ENCODE assay signal across 8 cellular contexts in genomic region chr7:23597908-23598224, GRCh38. TPM values are rescaled to one million over a fixed set of nuclear protein-coding genes. Genes with fewer than 3 reads are reported as not detected.
DNase-seq lines count a peak whose midpoint lies in the region; ATAC-seq and TF ChIP-seq lines count a peak whose summit lies in the region.

No MANE protein-coding gene starts in this region.

- no peaks in the 10 kb centered on the region for H3K79me2 ChIP-seq in SU-DHL-6 (ENCODE audit: insufficient read depth, low read length)

- TF ChIP-seq CTCF in SU-DHL-6 (IDR thresholded peaks at IDR 0.05; ENCODE audit: insufficient read depth, low read length, poor library complexity, severe bottlenecking): no peak
- no peak for TF ChIP-seq CTCF in fibroblast of the aortic adventitia (IDR thresholded peaks at IDR 0.05; ENCODE audit: insufficient read depth, low read length)
- no peak for TF ChIP-seq CTCF in prostate gland (IDR thresholded peaks at IDR 0.05)

- H3F3A ChIP-seq in SU-DHL-6 (ENCODE audit: insufficient read depth): peaks cover 5% of the 10 kb centered on the region; the same call in 1 of the 2 replicates

- H3K27me3 ChIP-seq in BLaER1 treated with 17β-estradiol and CSF1 and Interleukin-3, amounts not matched to agents 10 nM and 100 nM: no peaks in the 10 kb centered on the region; a peak in 1 of 22 replicates
- H3K27me3 ChIP-seq in SU-DHL-6 (ENCODE audit: low read length): no peaks in the 10 kb centered on the region
- no peaks in the 10 kb centered on the region for H3K27me3 ChIP-seq in prostate gland (replicated peaks; ENCODE audit: insufficient read depth)

- peaks cover 0 to 7% (median 0%) of the 10 kb centered on the region in 11 experiments; a peak in 2 of 22 replicates for H3K9me3 ChIP-seq in BLaER1 treated with 17β-estradiol and CSF1 and Interleukin-3, amounts not matched to agents 10 nM and 100 nM (replicated peaks in 1 of 11)
- H3K9me3 ChIP-seq in SU-DHL-6 (ENCODE audit: insufficient read depth, low read length) (no peaks in the 10 kb centered on the region), prostate gland (no peaks in the 10 kb centered on the region)

- H3K4me3 ChIP-seq in BLaER1 treated with 17β-estradiol and CSF1 and Interleukin-3, amounts not matched to agents 10 nM and 100 nM: peak overlapping the region; percentile 68 to 89 (median 80)
- peak overlapping the region; percentile 68 for H3K4me3 ChIP-seq in SU-DHL-6 (ENCODE audit: insufficient read depth, low read length, poor library complexity, severe bottlenecking)
- H3K4me3 ChIP-seq in fibroblast of the aortic adventitia (ENCODE audit: low read depth, low read length): peak overlapping the region; percentile 88
- H3K4me3 ChIP-seq in prostate gland: peak overlapping the region; percentile 81 to 82

- 0% methylated on average over 7 of the region's 7 CpGs for WGBS in prostate gland

- peak; percentile 2 for ATAC-seq in GM21825 (IDR thresholded peaks at IDR 0.05; ENCODE audit: unreplicated experiment)

- peaks cover 0 to 33% (median 0%) of the 10 kb centered on the region in 11 experiments; a peak in 6 of 22 replicates for H4K20me1 ChIP-seq in BLaER1 treated with 17β-estradiol and CSF1 and Interleukin-3, amounts not matched to agents 10 nM and 100 nM
- H4K20me1 ChIP-seq in SU-DHL-6 (ENCODE audit: low read depth, low read length): no peaks in the 10 kb centered on the region

- peak overlapping the region; percentile 62 to 87 (median 79); a peak in 21 of 22 replicates for H3K27ac ChIP-seq in BLaER1 treated with 17β-estradiol and CSF1 and Interleukin-3, amounts not matched to agents 10 nM and 100 nM
- H3K27ac ChIP-seq in SU-DHL-6 (ENCODE audit: low read depth, low read length) (no peak overlapping the region), prostate gland (peak overlapping the region; percentile 93 to 95)

- H3K9ac ChIP-seq in BLaER1 treated with 17β-estradiol and CSF1 and Interleukin-3, amounts not matched to agents 10 nM and 100 nM: peak overlapping the region; percentile 77 to 89 (median 85)
- H3K9ac ChIP-seq in SU-DHL-6 (ENCODE audit: low read length): peak overlapping the region; percentile 67

- intact Hi-C loops in prostate gland (cut with DNase I): loop anchor here (2.0 kb wide), 1 partner anchor 83 kb away; the partner anchor contains the start of gene FAM221A

- peak overlapping the region; percentile 95 for H2AFZ ChIP-seq in SU-DHL-6 (ENCODE audit: low read depth, low read length, severe bottlenecking)

- H3K4me2 ChIP-seq in BLaER1 treated with 17β-estradiol and CSF1 and Interleukin-3, amounts not matched to agents 10 nM and 100 nM: peak overlapping the region; percentile 76 to 89 (median 81)
- peak overlapping the region; percentile 61 for H3K4me2 ChIP-seq in SU-DHL-6 (ENCODE audit: low read depth, low read length, poor library complexity, severe bottlenecking)

- H3K9me2 ChIP-seq in SU-DHL-6 (replicated peaks; ENCODE audit: insufficient read depth, low read length): no peaks in the 10 kb centered on the region

- DNase-seq in fibroblast of the aortic adventitia (ENCODE audit: low read depth): no peak
- no peak for DNase-seq in prostate gland (ENCODE audit: low spot score)
- no peak for DNase-seq in globus pallidus (ENCODE audit: low spot score)
- no peak for DNase-seq in cortex of kidney (lab: John Stamatoyannopoulos, UW)
- DNase-seq in OCI-M2 (lab: John Stamatoyannopoulos, UW; ENCODE audit: unreplicated experiment): no peak

- peaks cover 0 to 6% (median 0%) of the 10 kb centered on the region in 11 experiments; a peak in 2 of 22 replicates for H3K36me3 ChIP-seq in BLaER1 treated with 17β-estradiol and CSF1 and Interleukin-3, amounts not matched to agents 10 nM and 100 nM
- no peaks in the 10 kb centered on the region for H3K36me3 ChIP-seq in SU-DHL-6 (ENCODE audit: low read length)
- no peaks in the 10 kb centered on the region for H3K36me3 ChIP-seq in prostate gland

- no peak for TF ChIP-seq POLR2A in prostate gland (IDR thresholded peaks at IDR 0.05)

- H3K4me1 ChIP-seq in BLaER1 treated with 17β-estradiol and CSF1 and Interleukin-3, amounts not matched to agents 10 nM and 100 nM: peaks cover 24 to 52% (median 31%) of the 10 kb centered on the region in 10 experiments
- H3K4me1 ChIP-seq in prostate gland (replicated peaks): no peaks in the 10 kb centered on the region

RNA-seq across cellular contexts. Expression of gene CCDC126, which starts 0.7 kb away (rescaled TPM):
- total RNA-seq in fibroblast of the aortic adventitia (ENCODE audit: low replicate concordance) (3.9 and 8.5 TPM in 2 replicates), prostate gland (10 to 100 TPM in 1 of 2 donors, 1 to 10 TPM in 1; 8.4 to 21.4 TPM)
